Comparison of ENCODE assay signal across 11 cellular contexts in genomic region chr20:44810391-44811149, GRCh38. TPM values are rescaled to one million over a fixed set of nuclear protein-coding genes. Genes with fewer than 3 reads are reported as not detected.
DNase-seq lines count a peak whose midpoint lies in the region; ATAC-seq and TF ChIP-seq lines count a peak whose summit lies in the region.
"Had no signal": no experiment of that assay in that cellular context is flagged by ENCODE, and none has a peak within 500 bp of the region (broad histone marks: within the 10 kb centered on the region; RNA-seq: fewer than 3 reads in every experiment).

RIMS4 (minus strand) TSS chr20:44810546; CDS start chr20:44810271, 275 bp downstream.

- ATAC-seq in left ventricle myocardium superior (peak; percentile 26), HG03025 (IDR thresholded peaks at IDR 0.05; ENCODE audit: low FRiP score, unreplicated experiment) (no peak), HG02610 (IDR thresholded peaks at IDR 0.05; ENCODE audit: unreplicated experiment) (no peak), GM18498 (IDR thresholded peaks at IDR 0.05; ENCODE audit: unreplicated experiment) (no peak)

- intact Hi-C loops in left ventricle myocardium superior (cut with micrococcal nuclease) (no loop called here), stomach (cut with DNase I; ENCODE audit: low total_unique reads) (no loop called here)

- TF ChIP-seq EP300 in stomach (IDR thresholded peaks at IDR 0.05) = no peak

- no peak within 1 kb of the TSS for H3K27ac ChIP-seq in stomach
- H3K27ac ChIP-seq: BLaER1 treated with 17β-estradiol and CSF1 and Interleukin-3, amounts not matched to agents 10 nM and 100 nM; HL-60 had no signal

- in situ Hi-C loops in SK-MEL-5 (cut with HindIII; ENCODE audit: low pct_unique_long_range_greater_than_20kb, low sequenced_read_pairs) = no loop called here

- peaks cover 0 to 13% (median 10%) of the 10 kb centered on the region in 4 donors for H3K4me1 ChIP-seq in stomach

- 6 to 18% (median 10%) methylated on average over 26 to 84 of the region's 89 CpGs for WGBS in stomach, 5 donors

- H3K36me3 ChIP-seq in stomach = no peaks in the 10 kb centered on the region
- H3K36me3 ChIP-seq: BLaER1 treated with 17β-estradiol and CSF1 and Interleukin-3, amounts not matched to agents 10 nM and 100 nM had no signal

- H3K4me3 ChIP-seq in stomach = peak within 1 kb of the TSS; percentile 35 to 48 (median 36)
- H3K4me3 ChIP-seq: BLaER1 treated with 17β-estradiol and CSF1 and Interleukin-3, amounts not matched to agents 10 nM and 100 nM had no signal

- peaks cover 0 to 16% (median 14%) of the 10 kb centered on the region in 4 donors for H3K9me3 ChIP-seq in stomach

- no peak for TF ChIP-seq POLR2A in stomach (IDR thresholded peaks at IDR 0.05)

- DNase-seq in NCI-H82 (lab: John Stamatoyannopoulos, UW) = peak; percentile 72
- DNase-seq in NCI-H82 treated with DMSO at 0.1 percent for 48 hours (lab: John Stamatoyannopoulos, UW; ENCODE audit: unreplicated experiment) = no peak
- peak; percentile 41 for DNase-seq in SK-MEL-5 (ENCODE audit: low read depth, low spot score)
- no peak for DNase-seq in left ventricle myocardium superior
- no peak for DNase-seq in stomach

- TF ChIP-seq CTCF in stomach (IDR thresholded peaks at IDR 0.05) = no peak

- H3K27me3 ChIP-seq in stomach = peaks cover 4 to 68% (median 32%) of the 10 kb centered on the region in 3 donors

RNA-seq across cellular contexts. Expression of gene RIMS4, which starts in this region (rescaled TPM):
- 10.7 and 10.9 TPM in 2 replicates for total RNA-seq in SK-MEL-5 (2014; rRNA removed; shearing (Covaris generic))
- polyA plus RNA-seq in SK-MEL-5 (2015; cell fraction: cytosol; rRNA removed) = 10.6 and 15.3 TPM in 2 replicates
- polyA plus RNA-seq in SK-MEL-5 (2015; cell fraction: nucleus; rRNA removed) = 4.5 and 5.9 TPM in 2 replicates
- total RNA-seq in left ventricle myocardium superior (0.12 TPM), stomach (1 to 10 TPM in 3 of 5 donors, not detected in 2; 1.2 to 2.2 (median 1.3) TPM)
- 1 to 10 TPM in 2 of 3 donors, under 1 TPM in 1; 0.55 to 1.8 (median 1.7) TPM for polyA plus RNA-seq in stomach
- total RNA-seq: myocyte had no signal

Comparison
In these comparisons a context has a peak if more than half of its experiments do, and no peak if none do; other contexts are left out.
1. DNase-seq: peak in NCI-H82 (single experiment) and SK-MEL-5 (single experiment); none in NCI-H82 treated with DMSO at 0.1 percent for 48 hours (single experiment), left ventricle myocardium superior (single experiment) and stomach (single experiment).
2. Peak in ATAC-seq in left ventricle myocardium superior; RNA of the gene not detected or under 1 TPM.